8 cellular contexts compared by ENCODE assay signal in genomic region chr13:27621116-27621365, GRCh38. TPM values are rescaled to one million over a fixed set of nuclear protein-coding genes. Genes with fewer than 3 reads are reported as not detected.
DNase-seq lines count a peak whose midpoint lies in the region; ATAC-seq and TF ChIP-seq lines count a peak whose summit lies in the region.

No MANE protein-coding gene starts in this region.

- H3K27ac ChIP-seq in angular gyrus (ENCODE audit: low read depth, low read length) (peak overlapping the region; percentile 82), upper lobe of left lung (peak overlapping the region; percentile 96 to 100 (median 98))

- H3K4me3 ChIP-seq in lower leg skin (ENCODE audit: low read depth, poor library complexity, severe bottlenecking) (peak overlapping the region; percentile 80), upper lobe of left lung (peak overlapping the region; percentile 67 to 96 (median 84))

- no peak for TF ChIP-seq EP300 in upper lobe of left lung (IDR thresholded peaks at IDR 0.05)

- DNase-seq in AML-193 (lab: John Stamatoyannopoulos, UW) (peak; percentile 29 to 35), lower leg skin (ENCODE audit: low spot score in 2 of 2) (no peak), upper lobe of left lung (no peak), KBM-7 (no peak)
- DNase-seq in stimulated activated CD4-positive, alpha-beta T cell treated with anti-CD3 and anti-CD28 coated beads, Interleukin-4, amount 100 ng/mL, for 24 hours, result no peak

- peaks cover 23 to 41% (median 37%) of the 10 kb centered on the region in 4 donors for H3K4me1 ChIP-seq in upper lobe of left lung

- WGBS in lower leg skin, 2 donors, result 0 to 1% methylated on average over 8 of the region's 8 CpGs
- 0 to 3% methylated on average over 8 of the region's 8 CpGs for WGBS in upper lobe of left lung, 2 donors

- no peaks in the 10 kb centered on the region for H3K9me3 ChIP-seq in upper lobe of left lung

- ATAC-seq in HG02970 (IDR thresholded peaks at IDR 0.05; ENCODE audit: low FRiP score, unreplicated experiment) (peak; percentile 1), upper lobe of left lung (ENCODE audit: low FRiP score in 2 of 2) (no peak), HG02870 (IDR thresholded peaks at IDR 0.05; ENCODE audit: unreplicated experiment) (no peak)

- H3K36me3 ChIP-seq in upper lobe of left lung, result peaks cover 0 to 4% (median 0%) of the 10 kb centered on the region in 4 donors

- intact Hi-C loops in lower leg skin (cut with DNase I; ENCODE audit: low total_unique reads), result no loop called here

- TF ChIP-seq CTCF in lower leg skin (IDR thresholded peaks at IDR 0.05) (no peak), upper lobe of left lung (IDR thresholded peaks at IDR 0.05) (no peak)

- TF ChIP-seq POLR2A in lower leg skin (IDR thresholded peaks at IDR 0.05) (no peak), upper lobe of left lung (IDR thresholded peaks at IDR 0.05) (no peak)

- in situ Hi-C loops in KBM-7 (cut with MboI; ENCODE audit: low pct_unique_long_range_greater_than_20kb, low sequenced_read_pairs), result no loop called here

- H3K27me3 ChIP-seq in upper lobe of left lung, result no peaks in the 10 kb centered on the region

RNA-seq across cellular contexts. Expression of gene POLR1D, which starts 0.7 kb away (rescaled TPM):
- total RNA-seq in lower leg skin (100 to 1,000 TPM; 130 to 280 (median 214) TPM), upper lobe of left lung (100 to 1,000 TPM in 5 of 6 donors, 10 to 100 TPM in 1; 99.6 to 186 (median 122) TPM)

RNA-seq across cellular contexts. Expression of gene LNX2, which starts 0.7 kb away (rescaled TPM):
- total RNA-seq in lower leg skin (10 to 100 TPM; 15.8 to 18.2 (median 17.0) TPM), upper lobe of left lung (10 to 100 TPM; 20.4 to 75.3 (median 33.2) TPM)

Comparison
In these comparisons a context has a peak if more than half of its experiments do, and no peak if none do; other contexts are left out.
1. DNase-seq: peak in AML-193 (2 of 2); none in lower leg skin (0 of 2), upper lobe of left lung (0 of 2), KBM-7 (single experiment) and stimulated activated CD4-positive, alpha-beta T cell treated with anti-CD3 and anti-CD28 coated beads, Interleukin-4, amount 100 ng/mL, for 24 hours (single experiment).